ENCODE assay signal across 8 cellular contexts in genomic region chr5:43105369-43106289, GRCh38.
DNase-seq lines count a peak whose midpoint lies in the region; ATAC-seq lines count a peak whose summit lies in the region.

No MANE protein-coding gene starts in this region.

- peak; percentile 92 for ATAC-seq in GM19043 (IDR thresholded peaks at IDR 0.05; ENCODE audit: low read depth, unreplicated experiment)
- ATAC-seq in HG03342 (IDR thresholded peaks at IDR 0.05; ENCODE audit: unreplicated experiment) = peak; percentile 92

- DNase-seq in AG20443 (ENCODE audit: low spot score) = peak; percentile 90
- DNase-seq in NCI-H345 (lab: John Stamatoyannopoulos, UW) = peak; percentile 93
- peak; percentile 71 to 83 (median 73) for DNase-seq in activated CD4-positive, CD25-positive, alpha-beta regulatory T cell (lab: John Stamatoyannopoulos, UW)
- DNase-seq in central memory CD4-positive, alpha-beta T cell = peak; percentile 85
- peak; percentile 94 for DNase-seq in islet precursor cell
- peak; percentile 76 to 88 (median 80) for DNase-seq in stimulated activated CD4-positive, alpha-beta T cell treated with anti-CD3 and anti-CD28 coated beads, Interleukin-12 subunit alpha, Interleukin-12 subunit beta, amount 100 ng/mL, for 48 hours (ENCODE audit: low read depth in 2 of 3, low spot score in 1 of 3)

Comparison
In these comparisons a context has a peak if more than half of its experiments do, and no peak if none do; other contexts are left out.
1. Peak in every context shown above with its lines: DNase-seq and ATAC-seq.